Comparison of ENCODE assay signal across 1 cellular context in genomic region chr14:104681689-104682074, GRCh38.
A peak's percentile ranks its signal among the peaks of the same experiment; 100 is the strongest.
TF ChIP-seq lines count a peak whose summit lies in the region.

No MANE protein-coding gene starts in this region.

TF ChIP-seq in K562, 482 proteins besides CTCF, POLR2A, EP300 and RAD21 (continued from another document):
- TF ChIP-seq PKNOX1 (IDR thresholded peaks at IDR 0.05) = peak; percentile 64
- no peak for TF ChIP-seq SMARCC2 (IDR thresholded peaks at IDR 0.05; ENCODE audit: low read depth)
